Comparison of ENCODE assay signal across 8 cellular contexts in genomic region chr6:35259194-35259945, GRCh38.
DNase-seq lines count a peak whose midpoint lies in the region; ATAC-seq and TF ChIP-seq lines count a peak whose summit lies in the region.

Gene ZNF76, plus strand, starts transcription at chr6:35259735. Its CDS starts 21,417 bp downstream, at chr6:35281152.

- in situ Hi-C loops in GM18951 (cut with MboI; ENCODE audit: low sequenced_read_pairs, unreplicated experiment), result no loop called here

- peak; percentile 60 for TF ChIP-seq POLR2A in GM18951 (IDR thresholded peaks at IDR 0.05; ENCODE audit: extremely low read depth, insufficient read depth, insufficient read length)

- peak; percentile 100 for DNase-seq in AG08395 (ENCODE audit: low spot score)
- peak; percentile 93 for DNase-seq in NCI-H345 treated with DMSO at 0.1 percent for 48 hours (lab: John Stamatoyannopoulos, UW; ENCODE audit: unreplicated experiment)
- DNase-seq in activated CD4-positive, CD25-positive, alpha-beta regulatory T cell (lab: John Stamatoyannopoulos, UW), result peak; percentile 76 to 91 (median 83)
- peak; percentile 94 for DNase-seq in central memory CD4-positive, alpha-beta T cell
- DNase-seq in iris pigment epithelial cell (ENCODE audit: low read depth), result peak; percentile 96
- DNase-seq in stimulated activated CD4-positive, alpha-beta T cell treated with anti-CD3 and anti-CD28 coated beads, Interleukin-12 subunit alpha, Interleukin-12 subunit beta, amount 100 ng/mL, for 4 hours, result peak; percentile 92

- peak; percentile 87 for ATAC-seq in HG03280 (IDR thresholded peaks at IDR 0.05; ENCODE audit: unreplicated experiment)

Comparison
In these comparisons a context has a peak if more than half of its experiments do, and no peak if none do; other contexts are left out.
1. Peak in every context shown above with its lines: DNase-seq and ATAC-seq.